23 cellular contexts compared by ENCODE assay signal in genomic region chr14:101112351-101113107, GRCh38.
DNase-seq lines count a peak whose midpoint lies in the region; ATAC-seq and TF ChIP-seq lines count a peak whose summit lies in the region.
"Had no signal": no experiment of that assay in that cellular context is flagged by ENCODE, and none has a peak within 500 bp of the region (broad histone marks: within the 10 kb centered on the region; RNA-seq: fewer than 3 reads in every experiment).

No MANE protein-coding gene starts in this region.

- no peak for TF ChIP-seq EP300 in upper lobe of left lung (IDR thresholded peaks at IDR 0.05)

- ATAC-seq in Right ventricle myocardium superior (ENCODE audit: poor library complexity) (no peak), omental fat pad (ENCODE audit: low FRiP score) (no peak), upper lobe of left lung (ENCODE audit: low FRiP score in 2 of 2) (no peak), esophagus mucosa (no peak)
- ATAC-seq: activated CD4-positive, CD25-positive, alpha-beta regulatory T cell treated with anti-CD3 and anti-CD28 coated beads, Interleukin-2, amount 50 U/mL, for 24 hours; activated CD8-positive, alpha-beta T cell treated with anti-CD3 and anti-CD28 coated beads for 36 hours; HCT116 had no signal

- intact Hi-C loops in cardiac septum (cut with DNase I) (no loop called here), Right ventricle myocardium superior (cut with DNase I) (no loop called here), colonic mucosa (cut with DNase I) (no loop called here)

- TF ChIP-seq CTCF in colonic mucosa (IDR thresholded peaks at IDR 0.05) (no peak), omental fat pad (IDR thresholded peaks at IDR 0.05) (no peak), upper lobe of left lung (IDR thresholded peaks at IDR 0.05) (no peak)

- H3K9me3 ChIP-seq in colonic mucosa (no peaks in the 10 kb centered on the region), upper lobe of left lung (no peaks in the 10 kb centered on the region)
- H3K9me3 ChIP-seq: prostate gland, SJSA1, transverse colon had no signal

- no peaks in the 10 kb centered on the region for H3K4me1 ChIP-seq in colonic mucosa
- no peaks in the 10 kb centered on the region for H3K4me1 ChIP-seq in upper lobe of left lung
- H3K4me1 ChIP-seq: neural progenitor cell, prostate gland, SJSA1, transverse colon had no signal

- H3K4me3 ChIP-seq in colonic mucosa, result no peak overlapping the region
- H3K4me3 ChIP-seq in upper lobe of left lung, result no peak overlapping the region
- H3K4me3 ChIP-seq: neural progenitor cell, prostate gland, SJSA1, transverse colon had no signal

- H3K27me3 ChIP-seq in colonic mucosa (no peaks in the 10 kb centered on the region), upper lobe of left lung (no peaks in the 10 kb centered on the region)
- H3K27me3 ChIP-seq: neural progenitor cell, SJSA1, transverse colon had no signal

- DNase-seq in cardiac septum (ENCODE audit: low spot score) (peak; percentile 71), Right ventricle myocardium superior (no peak), colonic mucosa (peak; percentile 14), omental fat pad (ENCODE audit: low spot score) (peak; percentile 18), upper lobe of left lung (peak; percentile 14 to 71), dedifferentiated amniotic fluid mesenchymal stem cell (ENCODE audit: extremely low spot score) (no peak), ACHN (no peak)
- DNase-seq: activated CD8-positive, alpha-beta T cell treated with anti-CD3 and anti-CD28 coated beads for 36 hours; activated gamma-delta T cell treated with Interleukin-2 at 50 U/mL for 16 hours; activated T-cell treated with anti-CD3 and anti-CD28 coated beads, Interleukin-2, amount 50 U/mL, for 1 hour; C1 segment of cervical spinal cord; COR-L47; GF-D8; glutamatergic neuron; NCI-H2029 treated with DMSO at 0.1 percent for 48 hours; NCI-H748 treated with DMSO at 0.1 percent for 48 hours; transverse colon had no signal

- H3K36me3 ChIP-seq in colonic mucosa (no peaks in the 10 kb centered on the region), upper lobe of left lung (no peaks in the 10 kb centered on the region)
- H3K36me3 ChIP-seq: neural progenitor cell, prostate gland, SJSA1, transverse colon had no signal

- H3K9ac ChIP-seq in colonic mucosa (ENCODE audit: low read depth in 2 of 2, low read length in 2 of 2), result no peak overlapping the region
- H3K9ac ChIP-seq: neural progenitor cell had no signal

- H3K27ac ChIP-seq in colonic mucosa (no peak overlapping the region), upper lobe of left lung (no peak overlapping the region)
- H3K27ac ChIP-seq: neural progenitor cell, prostate gland, SJSA1, transverse colon had no signal

- 73 to 88% methylated on average over 10 to 25 of the region's 25 CpGs for WGBS in upper lobe of left lung, 2 donors

- in situ Hi-C loops in ACHN (cut with HindIII; ENCODE audit: low pct_ligation_motif_present, low pct_unique_long_range_greater_than_20kb, low sequenced_read_pairs), result no loop called here

- no peak for TF ChIP-seq POLR2A in upper lobe of left lung (IDR thresholded peaks at IDR 0.05)

Comparison
In these comparisons a context has a peak if more than half of its experiments do, and no peak if none do; other contexts are left out.
1. DNase-seq: peak in cardiac septum (single experiment), colonic mucosa (single experiment), omental fat pad (single experiment) and upper lobe of left lung (2 of 2); none in Right ventricle myocardium superior (single experiment), dedifferentiated amniotic fluid mesenchymal stem cell (single experiment) and ACHN (single experiment).